In the genomic region with DNA sequence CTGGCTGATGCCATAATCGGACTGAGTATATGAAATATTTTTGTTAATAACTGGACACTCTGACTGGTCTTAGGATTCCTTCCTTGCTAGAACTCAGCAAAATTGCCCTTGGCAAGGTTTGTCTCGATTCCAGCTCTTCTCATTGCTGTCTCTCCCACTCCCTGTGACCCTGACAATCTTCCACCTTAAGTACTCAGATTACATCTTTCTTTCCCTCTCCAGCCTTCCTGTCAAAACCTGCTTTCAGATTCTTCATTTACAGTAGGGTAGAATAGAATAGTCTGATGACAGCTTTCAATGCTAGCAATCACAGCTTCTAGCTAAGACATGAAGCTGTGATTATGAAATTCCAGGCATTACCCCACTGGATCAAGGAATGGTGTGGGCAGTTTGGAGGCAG, we compare ENCODE assay signal across 11 cellular contexts. TPM values are rescaled to one million over a fixed set of nuclear protein-coding genes. Genes with fewer than 3 reads are reported as not detected.
DNase-seq lines count a peak whose midpoint lies in the region; ATAC-seq and TF ChIP-seq lines count a peak whose summit lies in the region.
"Had no signal": no experiment of that assay in that cellular context is flagged by ENCODE, and none has a peak within 500 bp of the region (broad histone marks: within the 10 kb centered on the region; RNA-seq: fewer than 3 reads in every experiment).

No MANE protein-coding gene starts in this region.

- H3K27ac ChIP-seq in HEK293 (ENCODE audit: extremely low read depth, low read depth, low read length) (no peak overlapping the region), ascending aorta (peak overlapping the region; percentile 65 to 70), spleen (peak overlapping the region; percentile 37 to 96 (median 91))
- H3K27ac ChIP-seq: C4-2B had no signal

- H3K9me3 ChIP-seq in HEK293 (ENCODE audit: control insufficient read depth, insufficient read depth, low read depth, low read length) (no peaks in the 10 kb centered on the region), ascending aorta (no peaks in the 10 kb centered on the region), spleen (peaks cover 0 to 19% (median 8%) of the 10 kb centered on the region in 8 donors)

- 23 to 41% (median 30%) methylated on average over 2 of the region's 2 CpGs for WGBS in spleen, 5 donors

- H3K4me3 ChIP-seq in HEK293 (ENCODE audit: low read depth, low read length) (no peak overlapping the region), ascending aorta (no peak overlapping the region), spleen (peak overlapping the region in 1 of 8 donors; percentile 52)

- intact Hi-C loops in ascending aorta (cut with DNase I), result loop anchor here (5.0 kb wide), 1 partner anchor 406 kb away; no protein-coding TSS in a partner anchor
- intact Hi-C loops in spleen (cut with DNase I; ENCODE audit: low total_unique reads), result no loop called here

- TF ChIP-seq CTCF in HEK293 (tag by site-specific recombination; IDR thresholded peaks at IDR 0.05), result no peak
- no peak for TF ChIP-seq CTCF in ascending aorta (IDR thresholded peaks at IDR 0.05)
- TF ChIP-seq CTCF in spleen (IDR thresholded peaks at IDR 0.05 in 8 of 11, conservative IDR thresholded peaks at IDR 0.05 in 3 of 11), result no peak

- POLR2A ChIA-PET in HEK293 (lab: Yijun Ruan, JAX), result no interaction called here

- no peaks in the 10 kb centered on the region for H3K36me3 ChIP-seq in HEK293 (ENCODE audit: control insufficient read depth in 2 of 2, insufficient read depth in 1 of 2, low read length in 2 of 2)
- no peaks in the 10 kb centered on the region for H3K36me3 ChIP-seq in ascending aorta
- H3K36me3 ChIP-seq in spleen, result no peaks in the 10 kb centered on the region

- DNase-seq in ascending aorta (ENCODE audit: low spot score in 2 of 2) (no peak), iris pigment epithelial cell (ENCODE audit: low read depth) (peak; percentile 34), spleen (no peak), cortex of kidney (lab: John Stamatoyannopoulos, UW) (no peak)
- DNase-seq in stimulated activated CD4-positive, alpha-beta T cell treated with anti-CD3 and anti-CD28 coated beads, Interleukin-12 subunit alpha, Interleukin-12 subunit beta, amount 100 ng/mL, for 4 hours, result no peak
- DNase-seq: effector memory CD8-positive, alpha-beta T cell; SK-N-SH had no signal

- ATAC-seq in HG03108 (IDR thresholded peaks at IDR 0.05; ENCODE audit: unreplicated experiment), result no peak
- no peak for ATAC-seq in SK-N-SH treated with all-trans-retinoic acid at 6 μM for 48 hours
- ATAC-seq: effector memory CD8-positive, alpha-beta T cell had no signal

- no peak for TF ChIP-seq POLR2A in spleen (IDR thresholded peaks at IDR 0.05)

- H3K27me3 ChIP-seq in ascending aorta (no peaks in the 10 kb centered on the region), spleen (replicated peaks in 1 of 7) (no peaks in the 10 kb centered on the region)

- H3K4me1 ChIP-seq in HEK293 (ENCODE audit: control insufficient read depth, insufficient read depth, low read length), result no peaks in the 10 kb centered on the region
- H3K4me1 ChIP-seq in ascending aorta, result peaks cover 4 to 33% of the 10 kb centered on the region in 2 donors
- H3K4me1 ChIP-seq in spleen, result peaks cover 4 to 85% (median 45%) of the 10 kb centered on the region in 6 donors

- CTCF ChIA-PET in HEK293 (lab: Yijun Ruan, JAX), result interaction anchor here (1.0 to 1.4 kb wide), 3 partner anchors 44 to 73 kb away, joined by 3 to 5 read pairs (median 3); no protein-coding TSS in a partner anchor

TF ChIP-seq in HEK293, 187 proteins besides CTCF, POLR2A, EP300 and RAD21:
- peak; percentile 68 for TF ChIP-seq ZNF341 (tag by site-specific recombination; IDR thresholded peaks at IDR 0.05; ENCODE audit: low read depth)
- TF ChIP-seq, protein P1, sequence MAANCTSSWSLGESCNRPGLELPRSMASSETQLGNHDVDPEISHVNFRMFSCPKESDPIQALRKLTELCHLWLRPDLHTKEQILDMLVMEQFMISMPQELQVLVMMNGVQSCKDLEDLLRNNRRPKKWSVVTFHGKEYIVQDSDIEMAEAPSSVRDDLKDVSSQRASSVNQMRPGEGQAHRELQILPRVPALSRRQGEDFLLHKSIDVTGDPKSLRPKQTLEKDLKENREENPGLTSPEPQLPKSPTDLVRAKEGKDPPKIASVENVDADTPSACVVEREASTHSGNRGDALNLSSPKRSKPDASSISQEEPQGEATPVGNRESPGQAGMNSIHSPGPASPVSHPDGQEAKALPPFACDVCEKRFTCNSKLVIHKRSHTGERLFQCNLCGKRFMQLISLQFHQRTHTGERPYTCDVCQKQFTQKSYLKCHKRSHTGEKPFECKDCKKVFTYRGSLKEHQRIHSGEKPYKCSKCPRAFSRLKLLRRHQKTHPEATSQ (tag by site-specific recombination; IDR thresholded peaks at IDR 0.05), result no peak

TF ChIP-seq in SK-N-SH treated with all-trans-retinoic acid at 6 μM for 48 hours, 23 proteins besides CTCF, POLR2A, EP300 and RAD21:
- no peak for TF ChIP-seq BACH2 (CRISPR knock-in tag; IDR thresholded peaks at IDR 0.05; ENCODE audit: borderline replicate concordance)
- no peak for TF ChIP-seq ISL1 (CRISPR knock-in tag; IDR thresholded peaks at IDR 0.05)
- no peak for TF ChIP-seq ZFP30 (CRISPR knock-in tag; IDR thresholded peaks at IDR 0.05)

RNA-seq across cellular contexts. Expression of a gene that starts 39.2 kb away (rescaled TPM):
- 56.0 TPM for total RNA-seq in ascending aorta
- total RNA-seq in spleen, result 10 to 100 TPM; 46.6 to 79.4 (median 63.5) TPM
- polyA plus RNA-seq in spleen, result 10 to 100 TPM; 36.0 to 66.6 (median 48.9) TPM
